1 cellular context compared by ENCODE assay signal in the genomic region with DNA sequence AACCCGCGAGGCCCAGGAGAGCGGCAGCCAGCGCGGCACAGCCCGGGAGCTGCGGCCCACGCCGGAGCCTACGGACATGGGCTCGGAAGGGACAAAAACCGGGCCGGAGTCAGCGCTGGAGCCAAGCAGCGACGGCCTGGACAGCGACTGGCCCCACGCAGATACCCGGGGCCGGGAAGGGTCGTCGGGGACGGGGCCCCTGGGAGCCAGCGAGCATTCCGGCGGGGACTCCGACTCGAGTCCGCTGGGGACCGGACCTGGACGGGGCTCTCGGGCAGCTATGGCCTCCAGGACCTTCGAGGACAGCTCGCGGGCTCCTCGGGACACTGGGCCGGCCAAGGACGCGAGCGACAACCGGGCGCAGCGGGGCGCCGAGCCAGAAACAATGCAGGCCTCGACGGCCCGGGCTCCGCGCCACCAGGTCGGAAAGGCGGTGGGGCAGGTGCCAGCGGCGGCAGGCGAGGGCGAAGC.
TF ChIP-seq lines count a peak whose summit lies in the region.

No MANE protein-coding gene starts in this region.

TF ChIP-seq in HepG2, 621 proteins besides CTCF, POLR2A, EP300 and RAD21 (continued from another document):
- TF ChIP-seq, protein P1, sequence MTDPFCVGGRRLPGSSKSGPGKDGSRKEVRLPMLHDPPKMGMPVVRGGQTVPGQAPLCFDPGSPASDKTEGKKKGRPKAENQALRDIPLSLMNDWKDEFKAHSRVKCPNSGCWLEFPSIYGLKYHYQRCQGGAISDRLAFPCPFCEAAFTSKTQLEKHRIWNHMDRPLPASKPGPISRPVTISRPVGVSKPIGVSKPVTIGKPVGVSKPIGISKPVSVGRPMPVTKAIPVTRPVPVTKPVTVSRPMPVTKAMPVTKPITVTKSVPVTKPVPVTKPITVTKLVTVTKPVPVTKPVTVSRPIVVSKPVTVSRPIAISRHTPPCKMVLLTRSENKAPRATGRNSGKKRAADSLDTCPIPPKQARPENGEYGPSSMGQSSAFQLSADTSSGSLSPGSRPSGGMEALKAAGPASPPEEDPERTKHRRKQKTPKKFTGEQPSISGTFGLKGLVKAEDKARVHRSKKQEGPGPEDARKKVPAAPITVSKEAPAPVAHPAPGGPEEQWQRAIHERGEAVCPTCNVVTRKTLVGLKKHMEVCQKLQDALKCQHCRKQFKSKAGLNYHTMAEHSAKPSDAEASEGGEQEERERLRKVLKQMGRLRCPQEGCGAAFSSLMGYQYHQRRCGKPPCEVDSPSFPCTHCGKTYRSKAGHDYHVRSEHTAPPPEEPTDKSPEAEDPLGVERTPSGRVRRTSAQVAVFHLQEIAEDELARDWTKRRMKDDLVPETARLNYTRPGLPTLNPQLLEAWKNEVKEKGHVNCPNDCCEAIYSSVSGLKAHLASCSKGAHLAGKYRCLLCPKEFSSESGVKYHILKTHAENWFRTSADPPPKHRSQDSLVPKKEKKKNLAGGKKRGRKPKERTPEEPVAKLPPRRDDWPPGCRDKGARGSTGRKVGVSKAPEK (CRISPR knock-in tag; IDR thresholded peaks at IDR 0.05; ENCODE audit: borderline replicate concordance): no peak
- no peak for TF ChIP-seq JUN (CRISPR knock-in tag; IDR thresholded peaks at IDR 0.05)
- TF ChIP-seq RNF2 (conservative IDR thresholded peaks at IDR 0.05; ENCODE audit: low read depth): no peak
- TF ChIP-seq HOXD1 (CRISPR knock-in tag; IDR thresholded peaks at IDR 0.05): no peak
- TF ChIP-seq ZNF83 (CRISPR knock-in tag; IDR thresholded peaks at IDR 0.05; ENCODE audit: borderline replicate concordance): no peak
- no peak; the same call in none of the 2 replicates for TF ChIP-seq SALL1 (CRISPR knock-in tag; IDR thresholded peaks at IDR 0.05)
